19 cellular contexts compared by ENCODE assay signal in genomic region chr14:106087855-106088254, GRCh38.
"Had no signal": no experiment of that assay in that cellular context is flagged by ENCODE, and none has a peak within 500 bp of the region (broad histone marks: within the 10 kb centered on the region; RNA-seq: fewer than 3 reads in every experiment).

No MANE protein-coding gene starts in this region.

- H3K4me1 Mint-ChIP-seq: immature natural killer cell; mesothelial cell of epicardium; stimulated activated effector memory CD8-positive, alpha-beta T cell treated with anti-CD3 and anti-CD28 coated beads, Interleukin-12 subunit alpha, Interleukin-12 subunit beta, amount 100 ng/mL, for 72 hours had no signal

- H3K27ac Mint-ChIP-seq: immature natural killer cell; mesothelial cell of epicardium; natural killer cell treated with Interleukin-12 subunit alpha and Interleukin-12 subunit beta and Interleukin-15 and Interleukin-18, amount 100 ng/mL, for 72 hours; progenitor cell of endocrine pancreas; stimulated activated effector memory CD8-positive, alpha-beta T cell treated with anti-CD3 and anti-CD28 coated beads, Interleukin-12 subunit alpha, Interleukin-12 subunit beta, amount 100 ng/mL, for 72 hours; stimulated activated naive CD8-positive, alpha-beta T cell treated with anti-CD3 and anti-CD28 coated beads, Interleukin-15, Interleukin-2, amounts not matched to agents 100 ng/mL and 50 ng/mL, for 24 hours had no signal

- H3K27me3 Mint-ChIP-seq: progenitor cell of endocrine pancreas had no signal

- H3K4me3 Mint-ChIP-seq: immature natural killer cell; mesothelial cell of epicardium; natural killer cell treated with Interleukin-12 subunit alpha and Interleukin-12 subunit beta and Interleukin-15 and Interleukin-18, amount 100 ng/mL, for 72 hours; stimulated activated effector memory CD8-positive, alpha-beta T cell treated with anti-CD3 and anti-CD28 coated beads, Interleukin-12 subunit alpha, Interleukin-12 subunit beta, amount 100 ng/mL, for 72 hours; stimulated activated naive CD8-positive, alpha-beta T cell treated with anti-CD3 and anti-CD28 coated beads, Interleukin-15, Interleukin-2, amounts not matched to agents 100 ng/mL and 50 ng/mL, for 24 hours had no signal

- H3K9me3 Mint-ChIP-seq: immature natural killer cell; naive thymus-derived CD4-positive, alpha-beta T cell; natural killer cell treated with Interleukin-12 subunit alpha and Interleukin-12 subunit beta and Interleukin-15 and Interleukin-18, amount 100 ng/mL, for 72 hours; stimulated activated effector memory CD8-positive, alpha-beta T cell treated with anti-CD3 and anti-CD28 coated beads, Interleukin-12 subunit alpha, Interleukin-12 subunit beta, amount 100 ng/mL, for 72 hours; stimulated activated naive CD8-positive, alpha-beta T cell treated with anti-CD3 and anti-CD28 coated beads, Interleukin-15, Interleukin-2, amounts not matched to agents 100 ng/mL and 50 ng/mL, for 24 hours had no signal

- DNase-seq: hypothalamus; immature natural killer cell; left ventricle myocardium inferior; mesendoderm; ovary; right lobe of liver; stimulated activated CD4-positive, alpha-beta T cell treated with anti-CD3 and anti-CD28 coated beads, Interleukin-12 subunit alpha, Interleukin-12 subunit beta, amount 100 ng/mL, for 4 hours; stimulated activated CD4-positive, alpha-beta T cell treated with anti-CD3 and anti-CD28 coated beads, Interleukin-15, amount 100 ng/mL, for 24 hours; stimulated activated CD4-positive, alpha-beta T cell treated with anti-CD3 and anti-CD28 coated beads, Interleukin-2, amount 100 ng/mL, for 24 hours; stimulated activated CD4-positive, alpha-beta T cell treated with anti-CD3 and anti-CD28 coated beads, Interleukin-4, amount 100 ng/mL, for 24 hours; tibial artery; trophoblast cell; upper lobe of right lung had no signal

- H3K36me3 Mint-ChIP-seq: immature natural killer cell; mesothelial cell of epicardium; naive thymus-derived CD4-positive, alpha-beta T cell; natural killer cell treated with Interleukin-12 subunit alpha and Interleukin-12 subunit beta and Interleukin-15 and Interleukin-18, amount 100 ng/mL, for 72 hours; stimulated activated effector memory CD8-positive, alpha-beta T cell treated with anti-CD3 and anti-CD28 coated beads, Interleukin-12 subunit alpha, Interleukin-12 subunit beta, amount 100 ng/mL, for 72 hours had no signal

- ATAC-seq: naive thymus-derived CD4-positive, alpha-beta T cell; natural killer cell treated with Interleukin-12 subunit alpha and Interleukin-12 subunit beta and Interleukin-15 and Interleukin-18, amount 100 ng/mL, for 72 hours; right lobe of liver; stimulated activated effector memory CD8-positive, alpha-beta T cell treated with anti-CD3 and anti-CD28 coated beads, Interleukin-12 subunit alpha, Interleukin-12 subunit beta, amount 100 ng/mL, for 72 hours; upper lobe of right lung had no signal
